ENCODE assay signal across 15 cellular contexts in genomic region chr7:36977878-36978277, GRCh38.
A peak's percentile ranks its signal among the peaks of the same experiment; 100 is the strongest.
DNase-seq lines count a peak whose midpoint lies in the region; ATAC-seq and TF ChIP-seq lines count a peak whose summit lies in the region.
"Had no signal": no experiment of that assay in that cellular context is flagged by ENCODE, and none has a peak within 500 bp of the region (broad histone marks: within the 10 kb centered on the region; RNA-seq: fewer than 3 reads in every experiment).

No MANE protein-coding gene starts in this region.

- TF ChIP-seq CTCF in natural killer cell (IDR thresholded peaks at IDR 0.05) (no peak), nephron progenitor cell (IDR thresholded peaks at IDR 0.05) (no peak), right atrium auricular region (IDR thresholded peaks at IDR 0.05) (no peak)

- H3K27ac Mint-ChIP-seq in natural killer cell (peak overlapping the region; percentile 58 to 72), nephron progenitor cell (peak overlapping the region; percentile 98)
- no peak overlapping the region for H3K27ac Mint-ChIP-seq in natural killer cell treated with Interleukin-12 subunit alpha and Interleukin-12 subunit beta and Interleukin-15 and Interleukin-18, amount 100 ng/mL, for 72 hours
- H3K27ac Mint-ChIP-seq: H9 had no signal

- no peaks in the 10 kb centered on the region for H3K36me3 ChIP-seq in right atrium auricular region

- H3K27me3 ChIP-seq in right atrium auricular region = no peaks in the 10 kb centered on the region
- H3K27me3 ChIP-seq: BLaER1 had no signal

- no peaks in the 10 kb centered on the region for H3K4me1 ChIP-seq in right atrium auricular region
- H3K4me1 ChIP-seq: BLaER1 had no signal

- no peak overlapping the region for H3K4me3 Mint-ChIP-seq in natural killer cell
- no peak overlapping the region for H3K4me3 Mint-ChIP-seq in natural killer cell treated with Interleukin-12 subunit alpha and Interleukin-12 subunit beta and Interleukin-15 and Interleukin-18, amount 100 ng/mL, for 72 hours
- no peak overlapping the region for H3K4me3 Mint-ChIP-seq in nephron progenitor cell
- H3K4me3 Mint-ChIP-seq: H9 had no signal

- H3K4me1 Mint-ChIP-seq in natural killer cell = peaks cover 22 to 33% of the 10 kb centered on the region in 2 donors
- H3K4me1 Mint-ChIP-seq in natural killer cell treated with Interleukin-12 subunit alpha and Interleukin-12 subunit beta and Interleukin-15 and Interleukin-18, amount 100 ng/mL, for 72 hours (ENCODE audit: low read depth in 2 of 2) = peaks cover 14 to 22% of the 10 kb centered on the region in 2 donors
- H3K4me1 Mint-ChIP-seq in nephron progenitor cell = peaks cover 49% of the 10 kb centered on the region
- H3K4me1 Mint-ChIP-seq: H9 had no signal

- H3K9me3 ChIP-seq in right atrium auricular region = no peaks in the 10 kb centered on the region

- H3K4me3 ChIP-seq in right atrium auricular region = no peak overlapping the region
- H3K4me3 ChIP-seq: BLaER1 had no signal

- DNase-seq in natural killer cell (no peak), left lobe of liver (ENCODE audit: low spot score) (no peak), nephron progenitor cell (no peak), NCI-H748 treated with DMSO at 0.1 percent for 48 hours (lab: John Stamatoyannopoulos, UW) (no peak), right atrium auricular region (ENCODE audit: low spot score) (no peak)
- DNase-seq in natural killer cell treated with Interleukin-12 subunit alpha and Interleukin-12 subunit beta and Interleukin-15 and Interleukin-18, amount 100 ng/mL, for 72 hours (ENCODE audit: low spot score) = no peak
- DNase-seq: DMS153, DMS79 treated with DMSO at 0.1 percent for 48 hours, GDM1, GOT3, H9 had no signal

- H3K9me3 Mint-ChIP-seq in natural killer cell (no peaks in the 10 kb centered on the region), nephron progenitor cell (peaks cover 5% of the 10 kb centered on the region)
- H3K9me3 Mint-ChIP-seq in natural killer cell treated with Interleukin-12 subunit alpha and Interleukin-12 subunit beta and Interleukin-15 and Interleukin-18, amount 100 ng/mL, for 72 hours = no peaks in the 10 kb centered on the region

- H3K36me3 Mint-ChIP-seq in natural killer cell (no peaks in the 10 kb centered on the region), nephron progenitor cell (ENCODE audit: low read depth) (peaks cover 11% of the 10 kb centered on the region)
- no peaks in the 10 kb centered on the region for H3K36me3 Mint-ChIP-seq in natural killer cell treated with Interleukin-12 subunit alpha and Interleukin-12 subunit beta and Interleukin-15 and Interleukin-18, amount 100 ng/mL, for 72 hours

- intact Hi-C loops in natural killer cell (cut with micrococcal nuclease) = loop anchor here (10.0 kb wide), 1 partner anchor 293 kb away; no protein-coding TSS in a partner anchor

- ATAC-seq in natural killer cell = no peak
- no peak for ATAC-seq in natural killer cell treated with Interleukin-12 subunit alpha and Interleukin-12 subunit beta and Interleukin-15 and Interleukin-18, amount 100 ng/mL, for 72 hours
- ATAC-seq in left lobe of liver = peak; percentile 92
- ATAC-seq in HG03196 (IDR thresholded peaks at IDR 0.05; ENCODE audit: unreplicated experiment) = no peak
- ATAC-seq in HG02852 (IDR thresholded peaks at IDR 0.05; ENCODE audit: unreplicated experiment) = no peak

- no peaks in the 10 kb centered on the region for H3K27me3 Mint-ChIP-seq in natural killer cell (ENCODE audit: low read depth in 2 of 2)
- H3K27me3 Mint-ChIP-seq in natural killer cell treated with Interleukin-12 subunit alpha and Interleukin-12 subunit beta and Interleukin-15 and Interleukin-18, amount 100 ng/mL, for 72 hours = no peaks in the 10 kb centered on the region
- H3K27me3 Mint-ChIP-seq in nephron progenitor cell (ENCODE audit: low read depth, poor library complexity) = peaks cover 3% of the 10 kb centered on the region

- H3K27ac ChIP-seq in right atrium auricular region = no peak overlapping the region
- H3K27ac ChIP-seq: 22Rv1, BLaER1 had no signal

Comparison
In these comparisons a context has a peak if more than half of its experiments do, and no peak if none do; other contexts are left out.
1. H3K27ac Mint-ChIP-seq: peak in natural killer cell (2 of 2) and nephron progenitor cell (single experiment); none in natural killer cell treated with Interleukin-12 subunit alpha and Interleukin-12 subunit beta and Interleukin-15 and Interleukin-18, amount 100 ng/mL, for 72 hours (0 of 2).